ENCODE assay signal across 22 cellular contexts in the genomic region with DNA sequence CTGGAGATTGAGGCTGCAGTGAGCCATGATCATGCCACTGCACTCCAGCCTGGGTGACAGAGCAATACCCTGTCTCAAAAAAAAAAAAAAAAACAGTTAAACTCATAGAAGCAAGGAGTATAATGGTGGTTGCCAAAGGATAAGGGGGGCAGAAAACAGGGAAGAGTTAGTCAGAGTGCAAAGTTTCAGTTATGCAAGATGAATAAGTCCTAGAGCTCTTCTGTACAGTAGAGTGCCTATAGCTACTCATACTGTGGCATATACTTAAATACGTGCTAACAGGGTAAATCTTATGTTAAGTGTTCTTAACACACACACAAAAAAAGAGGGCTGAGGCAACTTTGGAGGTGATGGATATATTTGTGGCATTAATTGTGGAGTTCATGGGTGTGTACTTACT.
DNase-seq lines count a peak whose midpoint lies in the region; ATAC-seq lines count a peak whose summit lies in the region.
"Had no signal": no experiment of that assay in that cellular context is flagged by ENCODE, and none has a peak within 500 bp of the region (broad histone marks: within the 10 kb centered on the region; RNA-seq: fewer than 3 reads in every experiment).

No MANE protein-coding gene starts in this region.

- H3K18ac ChIP-seq in neuronal stem cell (ENCODE audit: low read length), result no peak overlapping the region

- H3K4ac ChIP-seq in neuronal stem cell (ENCODE audit: low read length), result no peak overlapping the region

- H4K91ac ChIP-seq in neuronal stem cell (ENCODE audit: low read depth, low read length, poor library complexity), result no peak overlapping the region

- no peak overlapping the region for H3K23ac ChIP-seq in neuronal stem cell (ENCODE audit: low read depth, low read length, poor library complexity)

- no peaks in the 10 kb centered on the region for H3K27me3 Mint-ChIP-seq in activated CD4-positive, alpha-beta T cell treated with anti-CD3 and anti-CD28 coated beads for 36 hours
- H3K27me3 Mint-ChIP-seq in stimulated activated naive CD8-positive, alpha-beta T cell treated with anti-CD3 and anti-CD28 coated beads, Interleukin-15, amount 100 ng/mL, for 72 hours, result no peaks in the 10 kb centered on the region
- peaks cover 34% of the 10 kb centered on the region for H3K27me3 Mint-ChIP-seq in activated T-helper 17 cell treated with anti-CD3 and anti-CD28 coated beads, Interleukin-2, amount 50 U/mL, for 72 hours
- H3K27me3 Mint-ChIP-seq: CD4-positive, alpha-beta T cell had no signal

- no peak overlapping the region for H3K14ac ChIP-seq in neuronal stem cell (ENCODE audit: low read length)

- H3K4me1 ChIP-seq in neuronal stem cell (ENCODE audit: control insufficient read depth in 2 of 2, insufficient read depth in 1 of 2, low read depth in 1 of 2, low read length in 2 of 2), result no peaks in the 10 kb centered on the region
- H3K4me1 ChIP-seq: A549, BE2C, HAP-1 had no signal

- no peak overlapping the region for H3K4me3 Mint-ChIP-seq in activated CD4-positive, alpha-beta T cell treated with anti-CD3 and anti-CD28 coated beads for 36 hours
- no peak overlapping the region for H3K4me3 Mint-ChIP-seq in stimulated activated naive CD8-positive, alpha-beta T cell treated with anti-CD3 and anti-CD28 coated beads, Interleukin-15, amount 100 ng/mL, for 72 hours
- H3K4me3 Mint-ChIP-seq in activated T-helper 17 cell treated with anti-CD3 and anti-CD28 coated beads, Interleukin-2, amount 50 U/mL, for 72 hours, result no peak overlapping the region
- H3K4me3 Mint-ChIP-seq: CD14-positive monocyte; CD4-positive, alpha-beta T cell; CD8-positive, alpha-beta memory T cell; HFFc6 had no signal

- peak; percentile 79 for ATAC-seq in activated CD4-positive, alpha-beta T cell treated with anti-CD3 and anti-CD28 coated beads for 36 hours
- peak; percentile 75 for ATAC-seq in stimulated activated naive CD8-positive, alpha-beta T cell treated with anti-CD3 and anti-CD28 coated beads, Interleukin-15, Interleukin-2, amounts not matched to agents 100 U/mL and 50 U/mL, for 24 hours
- no peak for ATAC-seq in stimulated activated naive CD8-positive, alpha-beta T cell treated with anti-CD3 and anti-CD28 coated beads, Interleukin-15, amount 100 ng/mL, for 72 hours
- ATAC-seq in activated T-helper 17 cell treated with anti-CD3 and anti-CD28 coated beads, Interleukin-2, amount 50 U/mL, for 72 hours (replicated peaks), result peak; percentile 55
- ATAC-seq: A549 had no signal

- H3K4me2 ChIP-seq in neuronal stem cell (ENCODE audit: insufficient read depth, low read length, poor library complexity, severe bottlenecking), result no peak overlapping the region
- H3K4me2 ChIP-seq: A549; BLaER1 treated with 17β-estradiol and CSF1 and Interleukin-3, amounts not matched to agents 10 nM and 100 nM had no signal

- no peaks in the 10 kb centered on the region for H3K4me1 Mint-ChIP-seq in activated CD4-positive, alpha-beta T cell treated with anti-CD3 and anti-CD28 coated beads for 36 hours
- peaks cover 17% of the 10 kb centered on the region for H3K4me1 Mint-ChIP-seq in stimulated activated naive CD8-positive, alpha-beta T cell treated with anti-CD3 and anti-CD28 coated beads, Interleukin-15, amount 100 ng/mL, for 72 hours
- no peaks in the 10 kb centered on the region for H3K4me1 Mint-ChIP-seq in activated T-helper 17 cell treated with anti-CD3 and anti-CD28 coated beads, Interleukin-2, amount 50 U/mL, for 72 hours
- H3K4me1 Mint-ChIP-seq: CD14-positive monocyte; CD8-positive, alpha-beta memory T cell had no signal

- H2BK15ac ChIP-seq in neuronal stem cell (ENCODE audit: low read length), result no peak overlapping the region

- H3K36me3 Mint-ChIP-seq in activated CD4-positive, alpha-beta T cell treated with anti-CD3 and anti-CD28 coated beads for 36 hours (ENCODE audit: low read depth), result no peaks in the 10 kb centered on the region
- no peaks in the 10 kb centered on the region for H3K36me3 Mint-ChIP-seq in activated T-helper 17 cell treated with anti-CD3 and anti-CD28 coated beads, Interleukin-2, amount 50 U/mL, for 72 hours (ENCODE audit: low read depth)
- H3K36me3 Mint-ChIP-seq: CD14-positive monocyte; CD8-positive, alpha-beta memory T cell had no signal

- CTCF ChIA-PET in activated CD4-positive, alpha-beta T cell treated with anti-CD3 and anti-CD28 coated beads for 36 hours (lab: Charles Lee), result no interaction called here

- no peak overlapping the region for H2BK120ac ChIP-seq in neuronal stem cell (ENCODE audit: low read depth, low read length)

- peaks cover 0 to 10% (median 0%) of the 10 kb centered on the region in 3 experiments for H3K27me3 ChIP-seq in neuronal stem cell (ENCODE audit: control insufficient read depth in 3 of 3, insufficient read depth in 3 of 3, low read depth in 1 of 3, low read length in 3 of 3)
- H3K27me3 ChIP-seq: BLaER1 treated with 17β-estradiol and CSF1 and Interleukin-3, amounts not matched to agents 10 nM and 100 nM had no signal

- no peak overlapping the region for H2BK12ac ChIP-seq in neuronal stem cell (ENCODE audit: low read length)

- no peak overlapping the region for H3K27ac ChIP-seq in neuronal stem cell (replicated peaks; ENCODE audit: low read length)
- H3K27ac ChIP-seq: A549; BLaER1 treated with 17β-estradiol and CSF1 and Interleukin-3, amounts not matched to agents 10 nM and 100 nM had no signal

- H2AK5ac ChIP-seq in neuronal stem cell (ENCODE audit: low read depth, low read length), result no peak overlapping the region

- no CpG with 5 or more reads among the region's 1 CpG for WGBS in neuronal stem cell (ENCODE audit: extremely low coverage in 2 of 2, insufficient read length in 2 of 2, insufficient replicate concordance in 1 of 2), 2 donors

- no peaks in the 10 kb centered on the region for H3K36me3 ChIP-seq in neuronal stem cell (replicated peaks in 1 of 2; ENCODE audit: control insufficient read depth in 2 of 2, insufficient read depth in 2 of 2, low read length in 2 of 2)
- H3K36me3 ChIP-seq: BE2C; BLaER1 treated with 17β-estradiol and CSF1 and Interleukin-3, amounts not matched to agents 10 nM and 100 nM; HAP-1 had no signal

- no peak overlapping the region for H3K9ac ChIP-seq in neuronal stem cell (ENCODE audit: low read depth, low read length, poor library complexity)
- H3K9ac ChIP-seq: BLaER1 treated with 17β-estradiol and CSF1 and Interleukin-3, amounts not matched to agents 10 nM and 100 nM had no signal

- POLR2A ChIA-PET in activated CD4-positive, alpha-beta T cell treated with anti-CD3 and anti-CD28 coated beads for 36 hours (lab: Charles Lee), result no interaction called here

- no peak overlapping the region for H2AFZ ChIP-seq in neuronal stem cell (ENCODE audit: low read length)

- intact Hi-C loops in activated CD4-positive, alpha-beta T cell treated with anti-CD3 and anti-CD28 coated beads for 36 hours (cut with DNase I, micrococcal nuclease), result no loop called here

- no peaks in the 10 kb centered on the region for H3K9me3 Mint-ChIP-seq in activated CD4-positive, alpha-beta T cell treated with anti-CD3 and anti-CD28 coated beads for 36 hours (ENCODE audit: low read depth)
- H3K9me3 Mint-ChIP-seq in stimulated activated naive CD8-positive, alpha-beta T cell treated with anti-CD3 and anti-CD28 coated beads, Interleukin-15, amount 100 ng/mL, for 72 hours, result no peaks in the 10 kb centered on the region
- H3K9me3 Mint-ChIP-seq in activated T-helper 17 cell treated with anti-CD3 and anti-CD28 coated beads, Interleukin-2, amount 50 U/mL, for 72 hours, result no peaks in the 10 kb centered on the region
- H3K9me3 Mint-ChIP-seq: CD4-positive, alpha-beta T cell; HFFc6 had no signal

- H3K79me1 ChIP-seq in neuronal stem cell (ENCODE audit: low read depth, low read length), result no peaks in the 10 kb centered on the region

- no peak for DNase-seq in activated CD4-positive, alpha-beta T cell treated with anti-CD3 and anti-CD28 coated beads for 36 hours
- no peak for DNase-seq in activated CD4-positive, alpha-beta T cell treated with anti-CD3 and anti-CD28 coated beads, Interleukin-2, amount 50 U/mL, for 4 hours
- DNase-seq in stimulated activated naive CD8-positive, alpha-beta T cell treated with anti-CD3 and anti-CD28 coated beads, Interleukin-15, Interleukin-2, amounts not matched to agents 100 U/mL and 50 U/mL, for 24 hours, result no peak
- DNase-seq in stimulated activated naive CD8-positive, alpha-beta T cell treated with anti-CD3 and anti-CD28 coated beads, Interleukin-15, amount 100 ng/mL, for 72 hours, result no peak
- DNase-seq in neuronal stem cell (ENCODE audit: low spot score) (no peak), midbrain (lab: John Stamatoyannopoulos, UW) (no peak)
- DNase-seq: 8988T; ACHN; AML-193; BE2C; CD4-positive, alpha-beta T cell; CD8-positive, alpha-beta memory T cell; DMS53; DMS79 treated with DMSO at 0.1 percent for 48 hours; GF-D8; GOT3; HFFc6 had no signal

- no peak overlapping the region for H2BK5ac ChIP-seq in neuronal stem cell (ENCODE audit: low read length)

- no peak overlapping the region for H3K4me3 ChIP-seq in neuronal stem cell (ENCODE audit: low read length in 2 of 2)
- H3K4me3 ChIP-seq: A549; BLaER1 treated with 17β-estradiol and CSF1 and Interleukin-3, amounts not matched to agents 10 nM and 100 nM; HAP-1 had no signal

- H3K9me3 ChIP-seq in neuronal stem cell (replicated peaks in 1 of 2; ENCODE audit: control insufficient read depth in 2 of 2, insufficient read depth in 1 of 2, low read depth in 1 of 2, low read length in 2 of 2), result no peaks in the 10 kb centered on the region
- H3K9me3 ChIP-seq: A549, BE2C, HAP-1 had no signal

- H4K8ac ChIP-seq in neuronal stem cell (ENCODE audit: low read depth, low read length), result no peak overlapping the region

- H3K27ac Mint-ChIP-seq in activated CD4-positive, alpha-beta T cell treated with anti-CD3 and anti-CD28 coated beads for 36 hours, result no peak overlapping the region
- H3K27ac Mint-ChIP-seq in stimulated activated naive CD8-positive, alpha-beta T cell treated with anti-CD3 and anti-CD28 coated beads, Interleukin-15, amount 100 ng/mL, for 72 hours, result peak overlapping the region in 1 of 2 donors; percentile 3
- H3K27ac Mint-ChIP-seq in activated T-helper 17 cell treated with anti-CD3 and anti-CD28 coated beads, Interleukin-2, amount 50 U/mL, for 72 hours, result no peak overlapping the region
- H3K27ac Mint-ChIP-seq: CD14-positive monocyte; CD4-positive, alpha-beta T cell; CD8-positive, alpha-beta memory T cell; HFFc6 had no signal
